9 cellular contexts compared by ENCODE assay signal in the genomic region with DNA sequence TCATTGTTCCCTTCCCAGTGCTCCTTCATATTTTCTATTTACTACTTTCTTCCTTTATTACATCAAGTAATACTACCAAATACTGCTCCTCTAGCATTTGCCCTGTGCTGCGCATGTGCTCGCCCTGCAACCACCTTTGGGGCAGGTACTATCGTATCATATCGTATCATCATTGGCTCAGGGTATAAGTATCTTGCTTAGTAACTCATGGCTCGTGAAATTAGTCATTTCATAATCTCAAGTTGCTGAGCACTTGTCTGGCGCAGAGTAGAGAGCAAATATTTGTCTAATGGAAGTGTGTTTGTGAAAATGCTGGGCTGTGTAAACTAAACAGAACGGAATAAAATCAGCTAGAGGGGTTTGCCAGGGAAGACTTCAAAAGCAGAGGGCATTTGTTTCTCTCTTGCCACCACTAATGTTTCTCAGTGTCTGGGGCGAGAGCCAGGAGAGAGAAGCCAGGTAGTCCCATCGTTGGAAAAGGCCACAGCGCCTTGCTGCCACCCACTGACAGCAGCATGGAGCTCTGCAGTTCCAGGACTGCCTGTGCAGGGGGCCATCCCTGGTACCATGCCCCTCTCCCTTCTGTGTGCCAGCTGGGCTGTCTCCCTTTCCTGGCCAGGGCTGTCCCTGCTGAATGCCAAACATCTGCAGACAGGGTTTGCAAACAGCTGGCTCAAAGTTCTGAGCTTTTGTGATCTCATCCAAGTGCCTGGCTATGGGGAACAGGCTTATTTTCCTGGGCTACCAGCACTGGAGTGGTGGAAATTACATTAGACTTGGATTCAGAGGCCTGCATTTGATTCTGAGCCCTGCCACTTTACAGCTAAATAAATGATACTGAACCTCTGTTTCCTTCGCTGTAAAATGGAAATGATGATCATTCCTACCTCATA. TPM values are rescaled to one million over a fixed set of nuclear protein-coding genes. Genes with fewer than 3 reads are reported as not detected.
DNase-seq lines count a peak whose midpoint lies in the region; ATAC-seq, FAIRE-seq and TF ChIP-seq lines count a peak whose summit lies in the region.
"Had no signal": no experiment of that assay in that cellular context is flagged by ENCODE, and none has a peak within 500 bp of the region (broad histone marks: within the 10 kb centered on the region; RNA-seq: fewer than 3 reads in every experiment).

No MANE protein-coding gene starts in this region.

- no peak overlapping the region for H3K27ac Mint-ChIP-seq in activated CD4-positive, alpha-beta T cell treated with anti-CD3 and anti-CD28 coated beads, Interleukin-2, amount 10 ng/mL, durations not matched to agents 7 days and 5 days
- H3K27ac Mint-ChIP-seq in natural killer cell treated with Interleukin-12 subunit alpha and Interleukin-12 subunit beta and Interleukin-15 and Interleukin-18, amount 100 ng/mL, for 72 hours = no peak overlapping the region

- intact Hi-C loops in body of pancreas (cut with DNase I) (no loop called here), HepG2 (cut with micrococcal nuclease; ENCODE audit: unreplicated experiment) (no loop called here)

- 24 to 26% methylated on average over 10 to 11 of the region's 11 CpGs for WGBS in body of pancreas, 2 donors
- 10% methylated on average over 9 of the region's 11 CpGs for WGBS in HepG2 (ENCODE audit: low lambda C conversion rate)

- TF ChIP-seq CTCF in AG10803 (conservative IDR thresholded peaks at IDR 0.05; ENCODE audit: low read length) (peak; percentile 46), body of pancreas (IDR thresholded peaks at IDR 0.05) (peak in 5 of 7 experiments; percentile 10 to 46 (median 26)), HepG2 (CRISPR knock-in tag; IDR thresholded peaks at IDR 0.05) (peak; percentile 94)

- H3K4me3 Mint-ChIP-seq in activated CD4-positive, alpha-beta T cell treated with anti-CD3 and anti-CD28 coated beads, Interleukin-2, amount 10 ng/mL, durations not matched to agents 7 days and 5 days = no peak overlapping the region
- H3K4me3 Mint-ChIP-seq in natural killer cell treated with Interleukin-12 subunit alpha and Interleukin-12 subunit beta and Interleukin-15 and Interleukin-18, amount 100 ng/mL, for 72 hours = no peak overlapping the region
- H3K4me3 Mint-ChIP-seq: natural killer cell had no signal

- peaks cover 17% of the 10 kb centered on the region for H3K27me3 Mint-ChIP-seq in activated CD4-positive, alpha-beta T cell treated with anti-CD3 and anti-CD28 coated beads, Interleukin-2, amount 10 ng/mL, durations not matched to agents 7 days and 5 days
- peaks cover 7 to 18% of the 10 kb centered on the region in 2 donors for H3K27me3 Mint-ChIP-seq in natural killer cell treated with Interleukin-12 subunit alpha and Interleukin-12 subunit beta and Interleukin-15 and Interleukin-18, amount 100 ng/mL, for 72 hours

- H3K4me1 ChIP-seq in body of pancreas (peaks cover 27% of the 10 kb centered on the region), HepG2 (ENCODE audit: insufficient read depth, low read length) (peaks cover 87% of the 10 kb centered on the region)

- no peaks in the 10 kb centered on the region for H3K9me3 Mint-ChIP-seq in activated CD4-positive, alpha-beta T cell treated with anti-CD3 and anti-CD28 coated beads, Interleukin-2, amount 10 ng/mL, durations not matched to agents 7 days and 5 days
- H3K9me3 Mint-ChIP-seq in natural killer cell treated with Interleukin-12 subunit alpha and Interleukin-12 subunit beta and Interleukin-15 and Interleukin-18, amount 100 ng/mL, for 72 hours = no peaks in the 10 kb centered on the region
- H3K9me3 Mint-ChIP-seq: natural killer cell had no signal

- peaks cover 6% of the 10 kb centered on the region for H3K4me1 Mint-ChIP-seq in activated CD4-positive, alpha-beta T cell treated with anti-CD3 and anti-CD28 coated beads, Interleukin-2, amount 10 ng/mL, durations not matched to agents 7 days and 5 days
- H3K4me1 Mint-ChIP-seq in natural killer cell treated with Interleukin-12 subunit alpha and Interleukin-12 subunit beta and Interleukin-15 and Interleukin-18, amount 100 ng/mL, for 72 hours (ENCODE audit: low read depth in 2 of 2) = peaks cover 7 to 13% of the 10 kb centered on the region in 2 donors

- peak overlapping the region; percentile 70 for H3K4me2 ChIP-seq in HepG2 (ENCODE audit: low read depth, low read length)

- peak; percentile 70 for TF ChIP-seq RAD21 in HepG2 (CRISPR knock-in tag; IDR thresholded peaks at IDR 0.05)

- H3K79me2 ChIP-seq in HepG2 (ENCODE audit: insufficient read depth, low read length) = no peaks in the 10 kb centered on the region

- no peak overlapping the region for H3K4me3 ChIP-seq in AG10803 (ENCODE audit: low read length)
- H3K4me3 ChIP-seq in body of pancreas = no peak overlapping the region
- peak overlapping the region in 2 of 3 experiments; percentile 10 to 18; a peak in 2 of 6 replicates for H3K4me3 ChIP-seq in HepG2 (replicated peaks in 1 of 3; ENCODE audit: insufficient read depth in 1 of 3, low read depth in 2 of 3, low read length in 3 of 3)

- no peaks in the 10 kb centered on the region for H3K9me3 ChIP-seq in body of pancreas
- H3K9me3 ChIP-seq in HepG2 (ENCODE audit: low read length) = no peaks in the 10 kb centered on the region

- in situ Hi-C loops in HepG2 (cut with HindIII; ENCODE audit: extremely low pct_ligation_motif_present, low pct_unique_long_range_greater_than_20kb) = no loop called here

- ATAC-seq in body of pancreas = peak; percentile 84
- ATAC-seq in HepG2 = peak; percentile 88
- no peak for ATAC-seq in natural killer cell treated with Interleukin-12 subunit alpha and Interleukin-12 subunit beta and Interleukin-15 and Interleukin-18, amount 100 ng/mL, for 72 hours
- ATAC-seq: natural killer cell had no signal

- H3K27ac ChIP-seq in body of pancreas (peak overlapping the region; percentile 45 to 82 (median 64)), HepG2 (ENCODE audit: extremely low read length, insufficient read depth, low read length) (no peak overlapping the region)

- no TSS peak for BruUV-seq in HepG2 (replicated peaks; lab: Mats Ljungman, UMichigan)

- POLR2A ChIA-PET in HepG2 (lab: Yijun Ruan, JAX) = interaction anchor here (0.6 to 3.1 kb wide), 12 partner anchors 16 to 1299 kb away, joined by 3 to 15 read pairs (median 4); no protein-coding TSS in a partner anchor
- POLR2A ChIA-PET in activated CD4-positive, alpha-beta T cell treated with anti-CD3 and anti-CD28 coated beads, Interleukin-2, amount 10 ng/mL, durations not matched to agents 7 days and 5 days (lab: Charles Lee) = no interaction called here

- peak overlapping the region; percentile 66 for H2AFZ ChIP-seq in HepG2 (ENCODE audit: low read length)

- no peaks in the 10 kb centered on the region for H3K36me3 Mint-ChIP-seq in activated CD4-positive, alpha-beta T cell treated with anti-CD3 and anti-CD28 coated beads, Interleukin-2, amount 10 ng/mL, durations not matched to agents 7 days and 5 days (ENCODE audit: low read depth)
- no peaks in the 10 kb centered on the region for H3K36me3 Mint-ChIP-seq in natural killer cell treated with Interleukin-12 subunit alpha and Interleukin-12 subunit beta and Interleukin-15 and Interleukin-18, amount 100 ng/mL, for 72 hours
- H3K36me3 Mint-ChIP-seq: natural killer cell had no signal

- no peaks in the 10 kb centered on the region for H4K20me1 ChIP-seq in HepG2 (ENCODE audit: insufficient read depth, low read length)

- no peaks in the 10 kb centered on the region for H3K36me3 ChIP-seq in body of pancreas (replicated peaks in 1 of 2; ENCODE audit: insufficient read depth in 1 of 2, low read depth in 2 of 2)
- no peaks in the 10 kb centered on the region for H3K36me3 ChIP-seq in HepG2 (replicated peaks in 1 of 2; ENCODE audit: control insufficient read depth in 1 of 2, insufficient read depth in 2 of 2, low read length in 2 of 2)

- TF ChIP-seq EP300 in HepG2 (IDR thresholded peaks at IDR 0.05; ENCODE audit: low read depth in 2 of 2, low read length in 2 of 2) (peak in 1 of 2 experiments; percentile 10; a peak in 1 of 4 replicates), HepG2 (CRISPR knock-in tag; IDR thresholded peaks at IDR 0.05; ENCODE audit: borderline replicate concordance) (no peak)

- peak; percentile 73 for FAIRE-seq in HepG2 (lab: Jason Lieb, UNC)

- CTCF ChIA-PET in HepG2 (lab: Yijun Ruan, JAX; ENCODE audit: low intra/inter-chr PET ratio, low total read pairs) = no interaction called here
- CTCF ChIA-PET in activated CD4-positive, alpha-beta T cell treated with anti-CD3 and anti-CD28 coated beads, Interleukin-2, amount 10 ng/mL, durations not matched to agents 7 days and 5 days (lab: Charles Lee) = no interaction called here

- H3K9ac ChIP-seq in HepG2 (ENCODE audit: insufficient read depth, low read depth, low read length) = peak overlapping the region; percentile 15; the same call in 1 of the 2 replicates

- peak; percentile 46 for DNase-seq in AG10803 (ENCODE audit: low read depth)
- DNase-seq in NCI-H1105 treated with DMSO at 0.1 percent for 48 hours (lab: John Stamatoyannopoulos, UW) = peak; percentile 53
- DNase-seq in body of pancreas = peak; percentile 49 to 81 (median 72)
- no peak for DNase-seq in HepG2 (ENCODE audit: low spot score)
- DNase-seq in cortex of kidney (lab: John Stamatoyannopoulos, UW) = no peak
- DNase-seq in cerebellar nuclear complex (lab: John Stamatoyannopoulos, UW) = no peak
- no peak for DNase-seq in activated CD4-positive, alpha-beta T cell treated with anti-CD3 and anti-CD28 coated beads, Interleukin-2, amount 10 ng/mL, durations not matched to agents 7 days and 5 days
- no peak for DNase-seq in natural killer cell treated with Interleukin-12 subunit alpha and Interleukin-12 subunit beta and Interleukin-15 and Interleukin-18, amount 100 ng/mL, for 72 hours (ENCODE audit: low spot score)
- DNase-seq: natural killer cell had no signal

- H3K27me3 ChIP-seq in body of pancreas (no peaks in the 10 kb centered on the region), HepG2 (ENCODE audit: control insufficient read depth in 1 of 2, insufficient read depth in 2 of 2, low read length in 2 of 2) (peaks cover 0 to 4% of the 10 kb centered on the region in 2 experiments; a peak in 2 of 5 replicates)

- TF ChIP-seq POLR2A in body of pancreas (IDR thresholded peaks at IDR 0.05) (no peak), HepG2 (IDR thresholded peaks at IDR 0.05; ENCODE audit: insufficient read depth in 1 of 2, low read depth in 2 of 2, low read length in 2 of 2) (no peak)

RNA-seq across cellular contexts. Expression of a gene that starts 19.9 kb away (rescaled TPM):
- 10 to 100 TPM; 14.5 to 15.6 TPM for total RNA-seq in body of pancreas
- total RNA-seq in HepG2 (2016; rRNA removed; fragmentation: Illumina TruSeq; extraction: Trizol) = 14.1 and 14.6 TPM in 2 replicates
- 1.1 and 1.2 TPM in 2 replicates for total RNA-seq in HepG2 (2016; cell fraction: cytosol; rRNA removed; fragmentation: Illumina TruSeq; extraction: Trizol; ENCODE audit: low read depth)
- 13.1 and 14.0 TPM in 2 replicates for total RNA-seq in HepG2 (2016; cell fraction: insoluble cytoplasmic fraction; rRNA removed; fragmentation: Illumina TruSeq; extraction: Trizol)
- total RNA-seq in HepG2 (2016; cell fraction: membrane; rRNA removed; fragmentation: Illumina TruSeq; extraction: Trizol) = 3.0 and 3.7 TPM in 2 replicates
- total RNA-seq in HepG2 (2016; cell fraction: nucleus; rRNA removed; fragmentation: Illumina TruSeq; extraction: Trizol) = 6.2 and 7.9 TPM in 2 replicates
- polyA plus RNA-seq in HepG2 (2011; rRNA removed) = 12.6 and 16.0 TPM in 2 replicates
- 12.6 and 14.8 TPM in 2 replicates for polyA plus RNA-seq in HepG2 (2011; cell fraction: cytosol; rRNA removed)
- 5.6 and 7.7 TPM in 2 replicates for polyA plus RNA-seq in HepG2 (2011; cell fraction: nucleus; rRNA removed)
- polyA plus RNA-seq in HepG2 (2012) = 9.1 and 13.6 TPM in 2 replicates
- polyA plus RNA-seq in HepG2 (2016; cell fraction: cytosol; fragmentation: Illumina TruSeq; extraction: Trizol; ENCODE audit: low read depth) = 1.0 and 1.2 TPM in 2 replicates
- 15.4 and 15.6 TPM in 2 replicates for polyA plus RNA-seq in HepG2 (2016; cell fraction: insoluble cytoplasmic fraction; fragmentation: Illumina TruSeq; extraction: Trizol; ENCODE audit: low read depth)
- polyA plus RNA-seq in HepG2 (2016; cell fraction: membrane; fragmentation: Illumina TruSeq; extraction: Trizol; ENCODE audit: low read depth) = 1.8 and 2.2 TPM in 2 replicates
- 9.0 and 10.7 TPM in 2 replicates for polyA plus RNA-seq in HepG2 (2016; cell fraction: nucleus; fragmentation: Illumina TruSeq; extraction: Trizol; ENCODE audit: insufficient read depth, low read depth)
- polyA minus RNA-seq in HepG2 (2011; rRNA and poly(A)+ RNA removed; ENCODE audit: low replicate concordance) = 13.9 and 25.3 TPM in 2 replicates
- polyA minus RNA-seq in HepG2 (2011; cell fraction: cytosol; rRNA and poly(A)+ RNA removed) = 8.6 and 11.3 TPM in 2 replicates
- 7.3 and 12.7 TPM in 2 replicates for polyA minus RNA-seq in HepG2 (2011; cell fraction: nucleus; rRNA and poly(A)+ RNA removed)
- 10 to 100 TPM; 12.2 to 13.0 TPM for total RNA-seq in activated CD4-positive, alpha-beta T cell treated with anti-CD3 and anti-CD28 coated beads, Interleukin-2, amount 10 ng/mL, durations not matched to agents 7 days and 5 days
- total RNA-seq in natural killer cell treated with Interleukin-12 subunit alpha and Interleukin-12 subunit beta and Interleukin-15 and Interleukin-18, amount 100 ng/mL, for 72 hours = 10 to 100 TPM; 12.3 to 14.7 TPM

RNA-seq across cellular contexts. Expression of a gene that starts 34.3 kb away (rescaled TPM):
- total RNA-seq in body of pancreas = not detected
- 0.04 TPM in 1 of 2 replicates, not detected in the other for total RNA-seq in HepG2 (2016; rRNA removed; fragmentation: Illumina TruSeq; extraction: Trizol)
- 0.10 TPM in 1 of 2 replicates, not detected in the other for total RNA-seq in HepG2 (2016; cell fraction: cytosol; rRNA removed; fragmentation: Illumina TruSeq; extraction: Trizol; ENCODE audit: low read depth)
- 0.10 TPM in 1 of 2 replicates, not detected in the other for total RNA-seq in HepG2 (2016; cell fraction: insoluble cytoplasmic fraction; rRNA removed; fragmentation: Illumina TruSeq; extraction: Trizol)
- not detected in 2 replicates for total RNA-seq in HepG2 (2016; cell fraction: membrane; rRNA removed; fragmentation: Illumina TruSeq; extraction: Trizol)
- total RNA-seq in HepG2 (2016; cell fraction: nucleus; rRNA removed; fragmentation: Illumina TruSeq; extraction: Trizol) = not detected in 2 replicates
- 2.0 and 4.8 TPM in 2 replicates for polyA plus RNA-seq in HepG2 (2011; rRNA removed)
- polyA plus RNA-seq in HepG2 (2011; cell fraction: cytosol; rRNA removed) = 1.7 and 1.9 TPM in 2 replicates
- 10.0 and 14.8 TPM in 2 replicates for polyA plus RNA-seq in HepG2 (2011; cell fraction: nucleus; rRNA removed)
- 8.9 and 11.0 TPM in 2 replicates for polyA plus RNA-seq in HepG2 (2012)
- polyA plus RNA-seq in HepG2 (2016; cell fraction: cytosol; fragmentation: Illumina TruSeq; extraction: Trizol; ENCODE audit: low read depth) = not detected in 2 replicates
- polyA plus RNA-seq in HepG2 (2016; cell fraction: insoluble cytoplasmic fraction; fragmentation: Illumina TruSeq; extraction: Trizol; ENCODE audit: low read depth) = not detected in 2 replicates
- polyA plus RNA-seq in HepG2 (2016; cell fraction: membrane; fragmentation: Illumina TruSeq; extraction: Trizol; ENCODE audit: low read depth) = 0.07 TPM in 1 of 2 replicates, not detected in the other
- not detected in 2 replicates for polyA plus RNA-seq in HepG2 (2016; cell fraction: nucleus; fragmentation: Illumina TruSeq; extraction: Trizol; ENCODE audit: insufficient read depth, low read depth)
- 2.1 TPM in 1 of 2 replicates, not detected in the other for polyA minus RNA-seq in HepG2 (2011; rRNA and poly(A)+ RNA removed; ENCODE audit: low replicate concordance)
- 0.70 and 0.99 TPM in 2 replicates for polyA minus RNA-seq in HepG2 (2011; cell fraction: cytosol; rRNA and poly(A)+ RNA removed)
- 0.77 and 2.1 TPM in 2 replicates for polyA minus RNA-seq in HepG2 (2011; cell fraction: nucleus; rRNA and poly(A)+ RNA removed)
- total RNA-seq in activated CD4-positive, alpha-beta T cell treated with anti-CD3 and anti-CD28 coated beads, Interleukin-2, amount 10 ng/mL, durations not matched to agents 7 days and 5 days = not detected
- total RNA-seq in natural killer cell treated with Interleukin-12 subunit alpha and Interleukin-12 subunit beta and Interleukin-15 and Interleukin-18, amount 100 ng/mL, for 72 hours = 1 to 10 TPM in 1 of 2 donors, under 1 TPM in 1; 0.29 to 1.1 TPM

RNA-seq across cellular contexts. Expression of a gene that starts 43.7 kb away (rescaled TPM):
- total RNA-seq in body of pancreas (10 to 100 TPM; 14.5 to 18.9 TPM), HepG2 (2016; rRNA removed; fragmentation: Illumina TruSeq; extraction: Trizol) (49.2 and 51.4 TPM in 2 replicates)
- 16.0 and 17.6 TPM in 2 replicates for total RNA-seq in HepG2 (2016; cell fraction: cytosol; rRNA removed; fragmentation: Illumina TruSeq; extraction: Trizol; ENCODE audit: low read depth)
- 47.8 and 54.5 TPM in 2 replicates for total RNA-seq in HepG2 (2016; cell fraction: insoluble cytoplasmic fraction; rRNA removed; fragmentation: Illumina TruSeq; extraction: Trizol)
- 20.0 and 23.7 TPM in 2 replicates for total RNA-seq in HepG2 (2016; cell fraction: membrane; rRNA removed; fragmentation: Illumina TruSeq; extraction: Trizol)
- 41.6 and 41.7 TPM in 2 replicates for total RNA-seq in HepG2 (2016; cell fraction: nucleus; rRNA removed; fragmentation: Illumina TruSeq; extraction: Trizol)
- polyA plus RNA-seq in HepG2 (2011; rRNA removed) = 64.8 and 67.0 TPM in 2 replicates
- polyA plus RNA-seq in HepG2 (2011; cell fraction: cytosol; rRNA removed) = 40.5 and 42.1 TPM in 2 replicates
- polyA plus RNA-seq in HepG2 (2011; cell fraction: nucleus; rRNA removed) = 98.1 and 112 TPM in 2 replicates
- polyA plus RNA-seq in HepG2 (2012) = 46.9 and 52.9 TPM in 2 replicates
- polyA plus RNA-seq in HepG2 (2016; cell fraction: cytosol; fragmentation: Illumina TruSeq; extraction: Trizol; ENCODE audit: low read depth) = 15.2 and 15.7 TPM in 2 replicates
- 55.4 and 56.2 TPM in 2 replicates for polyA plus RNA-seq in HepG2 (2016; cell fraction: insoluble cytoplasmic fraction; fragmentation: Illumina TruSeq; extraction: Trizol; ENCODE audit: low read depth)
- 20.1 and 20.5 TPM in 2 replicates for polyA plus RNA-seq in HepG2 (2016; cell fraction: membrane; fragmentation: Illumina TruSeq; extraction: Trizol; ENCODE audit: low read depth)
- 62.6 and 73.5 TPM in 2 replicates for polyA plus RNA-seq in HepG2 (2016; cell fraction: nucleus; fragmentation: Illumina TruSeq; extraction: Trizol; ENCODE audit: insufficient read depth, low read depth)
- 24.9 and 31.3 TPM in 2 replicates for polyA minus RNA-seq in HepG2 (2011; rRNA and poly(A)+ RNA removed; ENCODE audit: low replicate concordance)
- polyA minus RNA-seq in HepG2 (2011; cell fraction: cytosol; rRNA and poly(A)+ RNA removed) = 10.3 and 10.7 TPM in 2 replicates
- polyA minus RNA-seq in HepG2 (2011; cell fraction: nucleus; rRNA and poly(A)+ RNA removed) = 88.7 and 93.7 TPM in 2 replicates
- total RNA-seq in activated CD4-positive, alpha-beta T cell treated with anti-CD3 and anti-CD28 coated beads, Interleukin-2, amount 10 ng/mL, durations not matched to agents 7 days and 5 days = 10 to 100 TPM; 51.0 to 54.0 TPM
- total RNA-seq in natural killer cell treated with Interleukin-12 subunit alpha and Interleukin-12 subunit beta and Interleukin-15 and Interleukin-18, amount 100 ng/mL, for 72 hours = 10 to 100 TPM; 37.5 to 44.5 TPM

Comparison
In these comparisons a context has a peak if more than half of its experiments do, and no peak if none do; other contexts are left out.
1. DNase-seq: peak in AG10803 (single experiment), NCI-H1105 treated with DMSO at 0.1 percent for 48 hours (single experiment) and body of pancreas (4 of 4); none in HepG2 (single experiment), cortex of kidney (single experiment), cerebellar nuclear complex (0 of 2), activated CD4-positive, alpha-beta T cell treated with anti-CD3 and anti-CD28 coated beads, Interleukin-2, amount 10 ng/mL, durations not matched to agents 7 days and 5 days (single experiment) and natural killer cell treated with Interleukin-12 subunit alpha and Interleukin-12 subunit beta and Interleukin-15 and Interleukin-18, amount 100 ng/mL, for 72 hours (single experiment).
2. H3K4me3 ChIP-seq: peak in HepG2 (2 of 3); none in AG10803 (single experiment) and body of pancreas (0 of 2).
3. CTCF ChIP-seq: peak in every context shown above with its lines; median percentile 94 in HepG2; 46 in AG10803; 26 in body of pancreas.
4. ATAC-seq: peak in body of pancreas (single experiment) and HepG2 (single experiment); none in natural killer cell treated with Interleukin-12 subunit alpha and Interleukin-12 subunit beta and Interleukin-15 and Interleukin-18, amount 100 ng/mL, for 72 hours (0 of 2).